ENCODE assay signal across 8 cellular contexts in genomic region chr9:34589656-34590375, GRCh38. TPM values are rescaled to one million over a fixed set of nuclear protein-coding genes. Genes with fewer than 3 reads are reported as not detected.
A peak's percentile ranks its signal among the peaks of the same experiment; 100 is the strongest.
DNase-seq lines count a peak whose midpoint lies in the region; ATAC-seq and TF ChIP-seq lines count a peak whose summit lies in the region.

CNTFR (minus strand) TSS chr9:34589724; CDS start chr9:34568981, 20,743 bp downstream.

- TF ChIP-seq CTCF in activated CD8-positive, alpha-beta T cell treated with anti-CD3 and anti-CD28 coated beads for 36 hours (IDR thresholded peaks at IDR 0.05), result no peak
- no peak for TF ChIP-seq CTCF in ovary (IDR thresholded peaks at IDR 0.05)

- no peaks in the 10 kb centered on the region for H3K36me3 Mint-ChIP-seq in activated CD8-positive, alpha-beta T cell treated with anti-CD3 and anti-CD28 coated beads for 36 hours (ENCODE audit: low read depth)

- H3K9me3 ChIP-seq in ovary, result no peaks in the 10 kb centered on the region

- H3K4me3 ChIP-seq in ovary, result peak within 1 kb of the TSS; percentile 46

- CTCF ChIA-PET in activated CD8-positive, alpha-beta T cell treated with anti-CD3 and anti-CD28 coated beads for 36 hours (lab: Charles Lee), result interaction anchor here (1.0 to 3.5 kb wide), 3 partner anchors 14 to 186 kb away, joined by 3 to 14 read pairs (median 3); no protein-coding TSS in a partner anchor

- no peaks in the 10 kb centered on the region for H3K9me3 Mint-ChIP-seq in activated CD8-positive, alpha-beta T cell treated with anti-CD3 and anti-CD28 coated beads for 36 hours

- POLR2A ChIA-PET in activated CD8-positive, alpha-beta T cell treated with anti-CD3 and anti-CD28 coated beads for 36 hours (lab: Charles Lee), result no interaction called here

- no peak for TF ChIP-seq POLR2A in ovary (IDR thresholded peaks at IDR 0.05)

- H3K27me3 Mint-ChIP-seq in activated CD8-positive, alpha-beta T cell treated with anti-CD3 and anti-CD28 coated beads for 36 hours, result peaks cover 65% of the 10 kb centered on the region

- WGBS in ovary, 3 donors, result 0 to 3% (median 1%) methylated on average over 70 to 100 of the region's 100 CpGs

- no peaks in the 10 kb centered on the region for H3K36me3 ChIP-seq in ovary

- H3K4me1 ChIP-seq in ovary (ENCODE audit: insufficient read depth), result peaks cover 3% of the 10 kb centered on the region

- H3K27ac Mint-ChIP-seq in activated CD8-positive, alpha-beta T cell treated with anti-CD3 and anti-CD28 coated beads for 36 hours, result no peak within 1 kb of the TSS

- H3K27ac ChIP-seq in ovary, result peak within 1 kb of the TSS in 1 of 2 donors; percentile 34

- peak; percentile 72 for DNase-seq in Right ventricle myocardium inferior (ENCODE audit: missing footprints)
- no peak for DNase-seq in cardiac septum (ENCODE audit: low spot score)
- peak; percentile 31 for DNase-seq in activated CD8-positive, alpha-beta T cell treated with anti-CD3 and anti-CD28 coated beads for 36 hours
- DNase-seq in head of caudate nucleus, result peak in 41 of 42 donors; percentile 40 to 92 (median 78)
- peak; percentile 67 to 78 (median 76) for DNase-seq in ovary
- DNase-seq in LoVo (ENCODE audit: low spot score), result no peak
- DNase-seq in pons (ENCODE audit: low spot score), result no peak

- no peaks in the 10 kb centered on the region for H3K27me3 ChIP-seq in ovary

- no peak for TF ChIP-seq EP300 in ovary (IDR thresholded peaks at IDR 0.05)

- H3K4me1 Mint-ChIP-seq in activated CD8-positive, alpha-beta T cell treated with anti-CD3 and anti-CD28 coated beads for 36 hours (ENCODE audit: low read depth), result peaks cover 23% of the 10 kb centered on the region

- ATAC-seq in Right ventricle myocardium inferior, result no peak
- ATAC-seq in activated CD8-positive, alpha-beta T cell treated with anti-CD3 and anti-CD28 coated beads for 36 hours, result peak; percentile 29
- no peak for ATAC-seq in HG03097 (IDR thresholded peaks at IDR 0.05; ENCODE audit: low FRiP score, unreplicated experiment)

- intact Hi-C loops in Right ventricle myocardium inferior (cut with DNase I) (loop anchor here (5.0 to 10.0 kb wide), 2 partner anchors 88 to 185 kb away; no protein-coding TSS in a partner anchor), cardiac septum (cut with DNase I) (loop anchor here (5.0 kb wide), 3 partner anchors 88 to 188 kb away; no protein-coding TSS in a partner anchor), head of caudate nucleus (cut with DNase I) (loop anchor here (2.0 to 10.0 kb wide), 3 partner anchors 43 to 185 kb away; no protein-coding TSS in a partner anchor), ovary (cut with DNase I) (loop anchor here in 3 of 4 donors (2.0 to 5.0 kb wide), 4 partner anchors 41 to 188 kb away; no protein-coding TSS in a partner anchor)
- intact Hi-C loops in activated CD8-positive, alpha-beta T cell treated with anti-CD3 and anti-CD28 coated beads for 36 hours (cut with micrococcal nuclease), result loop anchor here (5.0 kb wide), 2 partner anchors 43 to 153 kb away; no protein-coding TSS in a partner anchor

- H3K4me3 Mint-ChIP-seq in activated CD8-positive, alpha-beta T cell treated with anti-CD3 and anti-CD28 coated beads for 36 hours, result peak within 1 kb of the TSS; percentile 53

RNA-seq across cellular contexts. Expression of gene CNTFR, which starts in this region (rescaled TPM):
- total RNA-seq in Right ventricle myocardium inferior, result 8.7 TPM
- total RNA-seq in cardiac septum, result 1.1 TPM
- not detected for total RNA-seq in activated CD8-positive, alpha-beta T cell treated with anti-CD3 and anti-CD28 coated beads for 36 hours
- total RNA-seq in ovary, result 1 to 10 TPM; 1.3 to 3.7 (median 2.6) TPM
- polyA plus RNA-seq in ovary, result 1 to 10 TPM; 1.2 to 4.7 TPM

Comparison
In these comparisons a context has a peak if more than half of its experiments do, and no peak if none do; other contexts are left out.
1. DNase-seq: peak in Right ventricle myocardium inferior (single experiment), head of caudate nucleus (41 of 42) and ovary (5 of 5); none in cardiac septum (single experiment), LoVo (single experiment) and pons (single experiment).
2. Peak in DNase-seq and ATAC-seq in activated CD8-positive, alpha-beta T cell treated with anti-CD3 and anti-CD28 coated beads for 36 hours; RNA of the gene not detected or under 1 TPM.